Comparison of ENCODE assay signal across 22 cellular contexts in the genomic region with DNA sequence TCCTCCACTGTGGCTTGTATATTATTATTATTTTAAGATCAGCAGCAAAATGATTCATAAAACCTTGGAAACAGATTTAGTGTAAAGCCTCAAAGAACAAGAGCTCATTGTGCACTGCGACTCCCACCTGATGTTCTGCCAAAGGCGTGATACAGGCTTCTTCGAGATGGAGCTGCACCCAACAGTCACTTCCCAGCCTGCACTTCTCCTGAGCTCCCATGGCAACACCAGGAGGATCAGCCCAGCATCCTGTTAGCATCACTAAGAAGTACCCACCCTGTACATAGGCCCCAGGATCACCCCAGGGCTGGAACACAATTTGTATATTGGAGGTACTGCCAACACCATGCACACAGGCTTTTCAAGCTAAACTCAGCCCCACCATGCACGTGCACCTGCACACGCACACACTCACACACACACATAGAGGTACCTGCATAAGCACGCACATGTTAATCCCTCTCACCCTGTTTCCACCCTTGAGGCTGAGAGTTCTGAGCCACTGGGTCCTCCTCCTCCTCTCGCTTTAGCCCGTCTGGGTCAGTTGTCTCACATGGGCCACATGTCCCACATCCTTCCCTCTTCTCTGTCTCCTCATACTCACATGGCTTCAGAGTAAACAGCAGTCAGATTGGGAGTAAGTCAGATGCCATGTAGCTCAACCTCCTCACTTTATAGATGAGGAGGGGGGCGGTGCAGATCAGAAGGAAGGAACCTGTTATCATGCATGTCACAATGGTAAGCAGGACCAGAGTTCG.
"Had no signal": no experiment of that assay in that cellular context is flagged by ENCODE, and none has a peak within 500 bp of the region (broad histone marks: within the 10 kb centered on the region; RNA-seq: fewer than 3 reads in every experiment).

No MANE protein-coding gene starts in this region.

- H3K9me3 Mint-ChIP-seq: activated B cell treated with CpG ODN at 0.5 μM for 24 hours; activated CD8-positive, alpha-beta T cell treated with anti-CD3 and anti-CD28 coated beads for 36 hours; activated naive CD8-positive, alpha-beta T cell treated with anti-CD3 and anti-CD28 coated beads, Interleukin-2, amount 10 ng/mL, durations not matched to agents 7 days and 5 days; T-cell had no signal

- H3K27me3 Mint-ChIP-seq: activated B cell treated with CpG ODN at 0.5 μM for 24 hours had no signal

- H3K27ac Mint-ChIP-seq: activated B cell treated with CpG ODN at 0.5 μM for 24 hours; activated CD8-positive, alpha-beta T cell treated with anti-CD3 and anti-CD28 coated beads for 36 hours; activated naive CD8-positive, alpha-beta T cell treated with anti-CD3 and anti-CD28 coated beads, Interleukin-2, amount 10 ng/mL, durations not matched to agents 7 days and 5 days; activated T-helper 17 cell treated with anti-CD3 and anti-CD28 coated beads, Interleukin-2, amount 50 U/mL, for 72 hours; immature natural killer cell; neural progenitor cell; T-cell had no signal

- H3K4me3 Mint-ChIP-seq: activated B cell treated with CpG ODN at 0.5 μM for 24 hours; activated CD8-positive, alpha-beta T cell treated with anti-CD3 and anti-CD28 coated beads for 36 hours; activated naive CD8-positive, alpha-beta T cell treated with anti-CD3 and anti-CD28 coated beads, Interleukin-2, amount 10 ng/mL, durations not matched to agents 7 days and 5 days; activated T-helper 17 cell treated with anti-CD3 and anti-CD28 coated beads, Interleukin-2, amount 50 U/mL, for 72 hours; immature natural killer cell; neural progenitor cell; T-cell had no signal

- H3K27ac ChIP-seq: esophagus squamous epithelium, neural progenitor cell, tibial artery had no signal

- H3K4me1 Mint-ChIP-seq: activated B cell treated with CpG ODN at 0.5 μM for 24 hours; activated naive CD8-positive, alpha-beta T cell treated with anti-CD3 and anti-CD28 coated beads, Interleukin-2, amount 10 ng/mL, durations not matched to agents 7 days and 5 days; activated T-helper 17 cell treated with anti-CD3 and anti-CD28 coated beads, Interleukin-2, amount 50 U/mL, for 72 hours; immature natural killer cell; T-cell had no signal

- FAIRE-seq: endothelial cell of umbilical vein had no signal

- H3K36me3 Mint-ChIP-seq: activated naive CD8-positive, alpha-beta T cell treated with anti-CD3 and anti-CD28 coated beads, Interleukin-2, amount 10 ng/mL, durations not matched to agents 7 days and 5 days; immature natural killer cell; neural progenitor cell; T-cell had no signal

- DNase-seq: activated B cell treated with CpG ODN at 0.5 μM for 24 hours; activated CD4-positive, alpha-beta T cell treated with anti-CD3 and anti-CD28 coated beads for 4 hours; activated CD8-positive, alpha-beta T cell treated with anti-CD3 and anti-CD28 coated beads for 36 hours; activated naive CD4-positive, alpha-beta T cell treated with Interleukin-2 at 50 U/mL for 16 hours; activated naive CD8-positive, alpha-beta T cell treated with anti-CD3 and anti-CD28 coated beads, Interleukin-2, amount 10 ng/mL, durations not matched to agents 7 days and 5 days; activated T-cell treated with anti-CD3 and anti-CD28 coated beads, Interleukin-2, amount 50 U/mL, for 1 hour; cerebellar nuclear complex; effector CD8-positive, alpha-beta T cell; esophagus squamous epithelium; immature natural killer cell; left cardiac atrium; retina; stimulated activated CD4-positive, alpha-beta T cell treated with anti-CD3 and anti-CD28 coated beads, Interleukin-12 subunit alpha, Interleukin-12 subunit beta, amount 100 ng/mL, for 4 hours; stimulated activated CD4-positive, alpha-beta T cell treated with anti-CD3 and anti-CD28 coated beads, Interleukin-1b, Interleukin-23, amount 100 ng/mL, for 48 hours; stimulated activated CD8-positive, alpha-beta memory T cell treated with anti-CD3 and anti-CD28 coated beads, Interleukin-4, amount 100 ng/mL, for 48 hours; stimulated activated naive CD4-positive, alpha-beta T cell; T-cell; T-helper 9 cell; tibial artery had no signal
